ENCODE assay signal across 13 cellular contexts in genomic region chr12:121423682-121424631, GRCh38. TPM values are rescaled to one million over a fixed set of nuclear protein-coding genes. Genes with fewer than 3 reads are reported as not detected.
DNase-seq lines count a peak whose midpoint lies in the region; ATAC-seq and TF ChIP-seq lines count a peak whose summit lies in the region.
"Had no signal": no experiment of that assay in that cellular context is flagged by ENCODE, and none has a peak within 500 bp of the region (broad histone marks: within the 10 kb centered on the region; RNA-seq: fewer than 3 reads in every experiment).

No MANE protein-coding gene starts in this region.

- TSS peak; percentile 15 for BruUV-seq in OCI-LY7 (replicated peaks; lab: Mats Ljungman, UMichigan)

- H4K20me1 ChIP-seq in OCI-LY7 (ENCODE audit: insufficient read depth, low read length): no peaks in the 10 kb centered on the region
- no peaks in the 10 kb centered on the region for H4K20me1 ChIP-seq in osteoblast (ENCODE audit: insufficient read depth, low read length)

- peak overlapping the region; percentile 94 for H3K27ac ChIP-seq in OCI-LY7 (ENCODE audit: low read depth, low read length, poor library complexity, severe bottlenecking)
- peak overlapping the region; percentile 86 for H3K27ac ChIP-seq in skeletal muscle tissue (ENCODE audit: low read depth, low read length)
- no peak overlapping the region for H3K27ac ChIP-seq in osteoblast (ENCODE audit: low read depth, low read length)
- H3K27ac ChIP-seq: tibial artery had no signal

- intact Hi-C loops in OCI-LY7 (cut with micrococcal nuclease; ENCODE audit: unreplicated experiment) (loop anchor here (2.0 kb wide), 1 partner anchor 71 kb away; the partner anchor contains the start of gene ANAPC5), Right ventricle myocardium superior (cut with DNase I) (no loop called here)

- H3K79me2 ChIP-seq in OCI-LY7 (ENCODE audit: insufficient read depth, low read depth, low read length) (peaks cover 14% of the 10 kb centered on the region; the same call in 1 of the 2 replicates), osteoblast (ENCODE audit: insufficient read depth, low read length) (peaks cover 11% of the 10 kb centered on the region)

- DNase-seq in activated CD8-positive, alpha-beta memory T cell treated with anti-CD3 and anti-CD28 coated beads, Interleukin-2, amount 50 U/mL, for 48 hours: peak; percentile 40
- DNase-seq in activated CD8-positive, alpha-beta memory T cell treated with anti-CD3 and anti-CD28 coated beads, Interleukin-2, amount 50 U/mL, for 4 hours: no peak
- DNase-seq in OCI-LY7 (ENCODE audit: low spot score) (no peak), Right ventricle myocardium superior (no peak), NCI-H1417 (lab: John Stamatoyannopoulos, UW) (no peak), osteoblast (ENCODE audit: insufficient read length, low spot score, missing footprints) (no peak), mesenteric fat pad (ENCODE audit: low spot score) (no peak)
- DNase-seq: activated CD8-positive, alpha-beta T cell treated with anti-CD3 and anti-CD28 coated beads, Interleukin-2, amount 10 ng/mL, durations not matched to agents 7 days and 5 days; activated naive CD8-positive, alpha-beta T cell treated with anti-CD3 and anti-CD28 coated beads, Interleukin-2, amount 10 ng/mL, durations not matched to agents 7 days and 5 days; cortex of kidney; immature natural killer cell; tibial artery had no signal

- H3K9me2 ChIP-seq in OCI-LY7 (ENCODE audit: insufficient read depth, low read length): no peaks in the 10 kb centered on the region

- peak; percentile 84 for ATAC-seq in Right ventricle myocardium superior (ENCODE audit: poor library complexity)
- ATAC-seq: activated CD8-positive, alpha-beta T cell treated with anti-CD3 and anti-CD28 coated beads, Interleukin-2, amount 10 ng/mL, durations not matched to agents 7 days and 5 days had no signal

- TF ChIP-seq CTCF in OCI-LY7 (conservative IDR thresholded peaks at IDR 0.05; ENCODE audit: low read length) (no peak), osteoblast (IDR thresholded peaks at IDR 0.05; ENCODE audit: extremely low read depth, low read depth, low read length) (no peak)

- H2AFZ ChIP-seq in OCI-LY7 (ENCODE audit: low read length) (no peak overlapping the region), osteoblast (ENCODE audit: low read length) (no peak overlapping the region)

- H3K4me1 ChIP-seq in OCI-LY7 (ENCODE audit: insufficient read depth, low read length, poor library complexity, severe bottlenecking): peaks cover 35% of the 10 kb centered on the region
- peaks cover 17 to 39% (median 19%) of the 10 kb centered on the region in 3 donors for H3K4me1 ChIP-seq in skeletal muscle tissue (ENCODE audit: control insufficient read depth in 3 of 3, insufficient read depth in 3 of 3, low read length in 3 of 3)
- no peaks in the 10 kb centered on the region for H3K4me1 ChIP-seq in osteoblast (ENCODE audit: insufficient read depth, low read length)
- H3K4me1 ChIP-seq: tibial artery had no signal

- H3K36me3 ChIP-seq in OCI-LY7 (ENCODE audit: insufficient read depth, low read length) (peaks cover 95% of the 10 kb centered on the region), skeletal muscle tissue (ENCODE audit: control insufficient read depth in 3 of 3, insufficient read depth in 3 of 3, low read length in 3 of 3) (peaks cover 33 to 60% (median 50%) of the 10 kb centered on the region in 3 donors), osteoblast (ENCODE audit: insufficient read depth, low read length) (peaks cover 74% of the 10 kb centered on the region)

- H3K9me3 ChIP-seq in OCI-LY7 (ENCODE audit: low read length) (peaks cover 10% of the 10 kb centered on the region; the same call in 1 of the 2 replicates), skeletal muscle tissue (ENCODE audit: control insufficient read depth in 3 of 3, low read length in 3 of 3) (no peaks in the 10 kb centered on the region), osteoblast (ENCODE audit: low read depth, low read length) (no peaks in the 10 kb centered on the region)
- H3K9me3 ChIP-seq: tibial artery had no signal

- H3K27me3 ChIP-seq in skeletal muscle tissue (ENCODE audit: control insufficient read depth in 3 of 3, insufficient read depth in 3 of 3, low read length in 3 of 3): no peaks in the 10 kb centered on the region
- no peaks in the 10 kb centered on the region for H3K27me3 ChIP-seq in osteoblast (ENCODE audit: insufficient read depth, low read length)
- H3K27me3 ChIP-seq: tibial artery had no signal

- H3K9ac ChIP-seq in skeletal muscle tissue (ENCODE audit: low read depth in 1 of 3, low read length in 3 of 3): peak overlapping the region; percentile 18 to 34 (median 23)

- POLR2A ChIA-PET in OCI-LY7 (lab: Charles Lee): interaction anchor here (0.6 to 4.7 kb wide), 11 partner anchors 7 to 119 kb away, joined by 3 to 37 read pairs (median 3); partner anchors contain the start of genes ANAPC5 and RNF34

- CTCF ChIA-PET in OCI-LY7 (lab: Charles Lee; ENCODE audit: unreplicated experiment): interaction anchor here (0.6 kb wide), 1 partner anchor 72 kb away, joined by 3 read pairs; no protein-coding TSS in a partner anchor

- H3K4me3 ChIP-seq in OCI-LY7 (ENCODE audit: low read depth, low read length, poor library complexity, severe bottlenecking): no peak overlapping the region
- H3K4me3 ChIP-seq in skeletal muscle tissue (ENCODE audit: low read length in 3 of 3): peak overlapping the region in 1 of 3 donors; percentile 27
- H3K4me3 ChIP-seq in osteoblast (ENCODE audit: insufficient read depth, low read length): no peak overlapping the region
- H3K4me3 ChIP-seq: tibial artery had no signal

- H3K4me2 ChIP-seq in OCI-LY7 (ENCODE audit: low read length) (peak overlapping the region; percentile 52; the same call in 1 of the 2 replicates), osteoblast (ENCODE audit: insufficient read depth, low read length) (no peak overlapping the region)

RNA-seq across cellular contexts. Expression of gene RNF34, which starts 24.0 kb away (rescaled TPM):
- 145 and 173 TPM in 2 replicates for total RNA-seq in OCI-LY7 (2014; rRNA removed; shearing (Covaris generic))
- total RNA-seq in OCI-LY7 (2022): 85.4 and 87.8 TPM in 2 replicates
- total RNA-seq in Right ventricle myocardium superior: 19.2 TPM
- 52.2 TPM for total RNA-seq in skeletal muscle tissue
- 41.6 and 46.6 TPM in 2 replicates for total RNA-seq in osteoblast
- total RNA-seq in mesenteric fat pad: 26.3 TPM
